1 cellular context compared by ENCODE assay signal in the genomic region with DNA sequence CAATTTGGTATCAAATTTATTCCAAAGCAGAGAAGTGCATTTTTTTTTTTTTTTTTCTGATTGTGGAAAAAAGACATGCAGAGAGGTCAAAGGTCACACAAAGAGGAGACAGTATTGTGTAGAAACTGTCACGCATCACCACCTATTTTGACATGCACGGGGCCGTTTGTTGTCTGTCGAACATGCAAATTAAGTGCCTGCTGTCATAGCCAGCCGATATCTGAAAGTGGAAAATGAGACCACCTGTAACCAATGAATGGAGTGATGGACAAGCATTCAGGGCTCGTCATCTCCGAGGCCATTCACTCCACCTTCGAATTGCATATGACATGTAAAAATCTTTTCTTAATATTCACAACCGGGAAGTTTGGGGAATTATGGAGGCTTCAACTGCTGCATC.
TF ChIP-seq lines count a peak whose summit lies in the region.

No MANE protein-coding gene starts in this region.

TF ChIP-seq in GM12878, 131 proteins besides CTCF, POLR2A, EP300 and RAD21:
- TF ChIP-seq, protein P1, sequence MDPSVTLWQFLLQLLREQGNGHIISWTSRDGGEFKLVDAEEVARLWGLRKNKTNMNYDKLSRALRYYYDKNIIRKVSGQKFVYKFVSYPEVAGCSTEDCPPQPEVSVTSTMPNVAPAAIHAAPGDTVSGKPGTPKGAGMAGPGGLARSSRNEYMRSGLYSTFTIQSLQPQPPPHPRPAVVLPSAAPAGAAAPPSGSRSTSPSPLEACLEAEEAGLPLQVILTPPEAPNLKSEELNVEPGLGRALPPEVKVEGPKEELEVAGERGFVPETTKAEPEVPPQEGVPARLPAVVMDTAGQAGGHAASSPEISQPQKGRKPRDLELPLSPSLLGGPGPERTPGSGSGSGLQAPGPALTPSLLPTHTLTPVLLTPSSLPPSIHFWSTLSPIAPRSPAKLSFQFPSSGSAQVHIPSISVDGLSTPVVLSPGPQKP (IDR thresholded peaks at IDR 0.05; ENCODE audit: low read depth, low read length) = no peak
- TF ChIP-seq IKZF2 (IDR thresholded peaks at IDR 0.05) (no peak), NFIC (IDR thresholded peaks at IDR 0.05; ENCODE audit: low read depth, low read length) (no peak), NR2F1 (conservative IDR thresholded peaks at IDR 0.05) (0 out of 2 replicates have a peak, but pooled peaks have one; percentile 13)
TF ChIP-seq in GM12878: peak in this region for 1.
